ENCODE assay signal across 20 cellular contexts in the genomic region with DNA sequence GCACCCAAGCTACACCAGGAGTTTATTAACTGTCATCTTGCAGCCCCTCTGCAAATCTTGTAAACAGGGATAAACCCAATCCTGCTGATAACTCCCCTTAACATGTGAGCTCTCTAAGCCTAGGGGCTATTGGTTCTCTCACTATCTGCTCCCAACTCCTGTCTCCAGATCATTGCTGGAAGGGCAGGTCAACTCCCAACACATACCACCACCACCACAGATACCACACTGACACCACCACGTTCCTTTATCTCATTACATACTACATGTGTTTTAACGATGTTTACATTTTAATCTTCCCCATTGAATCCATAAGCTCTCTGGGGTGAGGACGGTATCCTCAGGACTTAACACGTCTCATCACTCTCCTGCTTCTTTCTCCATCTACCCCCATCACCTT. TPM values are rescaled to one million over a fixed set of nuclear protein-coding genes. Genes with fewer than 3 reads are reported as not detected.
DNase-seq lines count a peak whose midpoint lies in the region; ATAC-seq and TF ChIP-seq lines count a peak whose summit lies in the region.
"Had no signal": no experiment of that assay in that cellular context is flagged by ENCODE, and none has a peak within 500 bp of the region (broad histone marks: within the 10 kb centered on the region; RNA-seq: fewer than 3 reads in every experiment).

No MANE protein-coding gene starts in this region.

- H3K4me1 ChIP-seq in mesendoderm (ENCODE audit: control insufficient read depth, low read depth, low read length): no peaks in the 10 kb centered on the region
- H3K4me1 ChIP-seq in neural progenitor cell: no peaks in the 10 kb centered on the region
- H3K4me1 ChIP-seq: Caco-2, HAP-1 had no signal

- TF ChIP-seq CTCF in neural progenitor cell (IDR thresholded peaks at IDR 0.05): no peak

- H3K27me3 ChIP-seq in mesendoderm (ENCODE audit: insufficient read depth, low read length, poor library complexity) (no peaks in the 10 kb centered on the region), neural progenitor cell (no peaks in the 10 kb centered on the region)

- H3K9ac ChIP-seq in mesendoderm (ENCODE audit: low read length): no peak overlapping the region
- no peak overlapping the region for H3K9ac ChIP-seq in neural progenitor cell

- no peaks in the 10 kb centered on the region for H3K79me2 ChIP-seq in mesendoderm (ENCODE audit: control insufficient read depth, insufficient read depth, low read length)
- H3K79me2 ChIP-seq in neural progenitor cell (ENCODE audit: low read depth): no peaks in the 10 kb centered on the region

- H3K27ac Mint-ChIP-seq in neural progenitor cell: no peak overlapping the region
- H3K27ac Mint-ChIP-seq: CD4-positive, alpha-beta memory T cell; HFFc6 had no signal

- H2AK5ac ChIP-seq in mesendoderm (ENCODE audit: low read length): no peak overlapping the region

- no peaks in the 10 kb centered on the region for H3K9me3 ChIP-seq in neural progenitor cell (ENCODE audit: low read depth)
- H3K9me3 ChIP-seq: Caco-2, HAP-1 had no signal

- no peak overlapping the region for H3K4me3 ChIP-seq in mesendoderm (ENCODE audit: low read length)
- no peak overlapping the region for H3K4me3 ChIP-seq in neural progenitor cell
- H3K4me3 ChIP-seq: GM12878, HAP-1 had no signal

- H3K4me2 ChIP-seq in mesendoderm (ENCODE audit: low read length) (no peak overlapping the region), neural progenitor cell (no peak overlapping the region)

- H3K4ac ChIP-seq in mesendoderm (ENCODE audit: low read depth, low read length): no peak overlapping the region

- H3F3A ChIP-seq in neural progenitor cell (ENCODE audit: low read depth): no peaks in the 10 kb centered on the region

- H2BK15ac ChIP-seq in mesendoderm (replicated peaks; ENCODE audit: low read depth): no peak overlapping the region

- H3K18ac ChIP-seq in mesendoderm (ENCODE audit: low read length): no peak overlapping the region

- no peak overlapping the region for H2BK120ac ChIP-seq in mesendoderm (ENCODE audit: low read depth, low read length)

- WGBS in mesendoderm (ENCODE audit: extremely low coverage, insufficient coverage, low lambda C conversion rate): 100% methylated on average over 2 of the region's 4 CpGs

- H3K4me3 Mint-ChIP-seq in neural progenitor cell: no peak overlapping the region
- H3K4me3 Mint-ChIP-seq: CD4-positive, alpha-beta memory T cell; HFFc6 had no signal

- H4K5ac ChIP-seq in mesendoderm (ENCODE audit: low read length): no peak overlapping the region

- H3K36me3 ChIP-seq in mesendoderm (ENCODE audit: control insufficient read depth, insufficient read depth, low read length) (no peaks in the 10 kb centered on the region), neural progenitor cell (no peaks in the 10 kb centered on the region)
- H3K36me3 ChIP-seq: HAP-1 had no signal

- peaks cover 4% of the 10 kb centered on the region for H3K9me3 Mint-ChIP-seq in neural progenitor cell
- H3K9me3 Mint-ChIP-seq: HFFc6 had no signal

- DNase-seq in NCI-H82 (lab: John Stamatoyannopoulos, UW) (peak; percentile 82), OCI-M2 (lab: John Stamatoyannopoulos, UW; ENCODE audit: unreplicated experiment) (peak; percentile 62), mesendoderm (peak; percentile 26), SK-N-DZ (ENCODE audit: low spot score) (no peak), neural progenitor cell (ENCODE audit: low spot score) (no peak)
- DNase-seq in activated T-cell treated with anti-CD3 and anti-CD28 coated beads, Interleukin-2, amount 50 U/mL, for 48 hours: no peak
- DNase-seq: C1 segment of cervical spinal cord; Caco-2; CD4-positive, alpha-beta memory T cell; DMS 273 treated with DMSO at 0.1 percent for 48 hours; DMS79; EL; GDM1; GOT3; HFFc6 had no signal

- H3K27me3 Mint-ChIP-seq in neural progenitor cell (ENCODE audit: insufficient read depth, low read depth): peaks cover 3% of the 10 kb centered on the region

- no peaks in the 10 kb centered on the region for H3K79me1 ChIP-seq in mesendoderm (ENCODE audit: low read length)

- H3K56ac ChIP-seq in mesendoderm (ENCODE audit: low read length): no peak overlapping the region

- no peaks in the 10 kb centered on the region for H4K20me1 ChIP-seq in neural progenitor cell (ENCODE audit: low read depth)

- no peak overlapping the region for H3K23ac ChIP-seq in mesendoderm (ENCODE audit: low read length)

- peaks cover 13% of the 10 kb centered on the region for H3K4me1 Mint-ChIP-seq in neural progenitor cell
- H3K4me1 Mint-ChIP-seq: CD4-positive, alpha-beta memory T cell had no signal

- no peak overlapping the region for H2AFZ ChIP-seq in neural progenitor cell (replicated peaks)

- H4K8ac ChIP-seq in mesendoderm (ENCODE audit: low read depth, low read length): no peak overlapping the region

- no peak overlapping the region for H2BK5ac ChIP-seq in mesendoderm (ENCODE audit: low read length)

- no peaks in the 10 kb centered on the region for H3K36me3 Mint-ChIP-seq in neural progenitor cell
- H3K36me3 Mint-ChIP-seq: CD4-positive, alpha-beta memory T cell had no signal

- H3K27ac ChIP-seq in mesendoderm (ENCODE audit: low read depth, low read length) (no peak overlapping the region), neural progenitor cell (no peak overlapping the region)

- ATAC-seq in GM18868 (IDR thresholded peaks at IDR 0.05; ENCODE audit: unreplicated experiment) (peak; percentile 8), HG02798 (IDR thresholded peaks at IDR 0.05; ENCODE audit: poor library complexity, unreplicated experiment) (no peak)

RNA-seq across cellular contexts. Expression of a gene that starts 51.8 kb away (rescaled TPM):
- polyA plus RNA-seq in mesendoderm (2013, experiment 1 of 2): 0.06 TPM
- 0.06 TPM for polyA plus RNA-seq in mesendoderm (2013, experiment 2 of 2)
- polyA plus RNA-seq in SK-N-DZ (2014; cell fraction: cytosol; rRNA removed): not detected in 2 replicates
- polyA plus RNA-seq in SK-N-DZ (2014; cell fraction: nucleus; rRNA removed): not detected in 2 replicates
- not detected in 2 replicates for total RNA-seq in neural progenitor cell (ENCODE audit: low replicate concordance)
- total RNA-seq: A172; Caco-2; CD4-positive, alpha-beta memory T cell; GM12878 had no signal
- polyA plus RNA-seq: CD4-positive, alpha-beta memory T cell; GM12878 had no signal

Comparison
In these comparisons a context has a peak if more than half of its experiments do, and no peak if none do; other contexts are left out.
1. DNase-seq: peak in NCI-H82 (single experiment), OCI-M2 (single experiment) and mesendoderm (single experiment); none in activated T-cell treated with anti-CD3 and anti-CD28 coated beads, Interleukin-2, amount 50 U/mL, for 48 hours (0 of 2), SK-N-DZ (single experiment) and neural progenitor cell (single experiment).